ENCODE assay signal across 27 cellular contexts in genomic region chrX:77441479-77441878, GRCh38. TPM values are rescaled to one million over a fixed set of nuclear protein-coding genes. Genes with fewer than 3 reads are reported as not detected.
DNase-seq lines count a peak whose midpoint lies in the region; ATAC-seq, FAIRE-seq and TF ChIP-seq lines count a peak whose summit lies in the region.
"Had no signal": no experiment of that assay in that cellular context is flagged by ENCODE, and none has a peak within 500 bp of the region (broad histone marks: within the 10 kb centered on the region; RNA-seq: fewer than 3 reads in every experiment).

No MANE protein-coding gene starts in this region.

- TF ChIP-seq EP300 in transverse colon (IDR thresholded peaks at IDR 0.05; ENCODE audit: low read depth): no peak

- H3F3A ChIP-seq in PC-3 (ENCODE audit: low read length, unreplicated experiment): no peaks in the 10 kb centered on the region

- BruUV-seq in Calu3 (replicated peaks; lab: Mats Ljungman, UMichigan): no TSS peak
- BruUV-seq in PC-3 (replicated peaks; lab: Mats Ljungman, UMichigan): no TSS peak

- H3K9me3 ChIP-seq in PC-3 (ENCODE audit: low read length) (no peaks in the 10 kb centered on the region), astrocyte (ENCODE audit: insufficient read depth, low read depth, low read length) (no peaks in the 10 kb centered on the region), transverse colon (no peaks in the 10 kb centered on the region)
- H3K9me3 ChIP-seq: A549, Caco-2 had no signal

- H3K79me2 ChIP-seq in PC-3 (ENCODE audit: low read length) (no peaks in the 10 kb centered on the region), astrocyte (ENCODE audit: insufficient read depth, low read length) (no peaks in the 10 kb centered on the region)

- peak overlapping the region; percentile 91 for H3K27ac ChIP-seq in PC-3 (ENCODE audit: low read length)
- H3K27ac ChIP-seq in astrocyte (ENCODE audit: low read depth, low read length): peak overlapping the region; percentile 93
- no peak overlapping the region for H3K27ac ChIP-seq in transverse colon
- H3K27ac ChIP-seq: A549, BLaER1, C4-2B had no signal

- H3K27me3 ChIP-seq in PC-3 (ENCODE audit: low read length) (no peaks in the 10 kb centered on the region), astrocyte (ENCODE audit: insufficient read depth, low read length) (no peaks in the 10 kb centered on the region), transverse colon (no peaks in the 10 kb centered on the region)

- TF ChIP-seq CTCF in Calu3 (IDR thresholded peaks at IDR 0.05; ENCODE audit: unreplicated experiment) (no peak), HFFc6 (IDR thresholded peaks at IDR 0.05) (no peak), PC-3 (conservative IDR thresholded peaks at IDR 0.05; ENCODE audit: low read depth, low read length) (no peak), astrocyte (IDR thresholded peaks at IDR 0.05; ENCODE audit: insufficient read depth, low read depth, low read length) (no peak), transverse colon (IDR thresholded peaks at IDR 0.05) (no peak)

- DNase-seq in Calu3: no peak
- DNase-seq in HFFc6: no peak
- no peak for DNase-seq in PC-3
- DNase-seq in astrocyte (ENCODE audit: low read depth): no peak
- DNase-seq in AG08396 (ENCODE audit: low spot score): no peak
- no peak for DNase-seq in transverse colon
- DNase-seq: 8988T; ACHN; Caco-2; CD4-positive, CD25-positive, alpha-beta regulatory T cell; CD8-positive, alpha-beta T cell; DMS 273 treated with DMSO at 0.1 percent for 48 hours; DMS79; EL; GDM1; H7; HCEC 1CT had no signal

- intact Hi-C loops in Calu3 (cut with micrococcal nuclease; ENCODE audit: unreplicated experiment): no loop called here
- intact Hi-C loops in PC-3 (cut with micrococcal nuclease): loop anchor here (5.0 kb wide), 1 partner anchor 456 kb away; the partner anchor contains the start of genes COX7B and MAGT1
- intact Hi-C loops in transverse colon (cut with DNase I; ENCODE audit: low total_unique reads): no loop called here

- H3K36me3 Mint-ChIP-seq in Calu3 (ENCODE audit: insufficient read depth, unreplicated experiment): peaks cover 9% of the 10 kb centered on the region
- H3K36me3 Mint-ChIP-seq in HFFc6 (ENCODE audit: low read depth): no peaks in the 10 kb centered on the region
- no peaks in the 10 kb centered on the region for H3K36me3 Mint-ChIP-seq in astrocyte (ENCODE audit: low read depth, unreplicated experiment)
- H3K36me3 Mint-ChIP-seq: CD4-positive, CD25-positive, alpha-beta regulatory T cell; CD8-positive, alpha-beta T cell had no signal

- H3K27ac Mint-ChIP-seq in Calu3 (ENCODE audit: unreplicated experiment) (peak overlapping the region; percentile 31), HFFc6 (peak overlapping the region; percentile 57), astrocyte (ENCODE audit: unreplicated experiment) (peak overlapping the region; percentile 63)
- H3K27ac Mint-ChIP-seq: B cell; CD4-positive, CD25-positive, alpha-beta regulatory T cell; CD8-positive, alpha-beta T cell had no signal

- H3K4me3 ChIP-seq in PC-3 (ENCODE audit: low read length): no peak overlapping the region
- H3K4me3 ChIP-seq in astrocyte (ENCODE audit: insufficient read depth, low read depth, low read length): no peak overlapping the region
- no peak overlapping the region for H3K4me3 ChIP-seq in transverse colon
- H3K4me3 ChIP-seq: A549, BLaER1, GM12878 had no signal

- no peak for FAIRE-seq in astrocyte (lab: Jason Lieb, UNC)
- FAIRE-seq: A549, D721Med, GM12878, GM19239, H1 had no signal

- CTCF ChIA-PET in Calu3 (lab: Charles Lee) (no interaction called here), PC-3 (lab: Charles Lee) (no interaction called here)

- H3K4me2 ChIP-seq in PC-3 (ENCODE audit: low read length) (no peak overlapping the region), astrocyte (ENCODE audit: low read length) (peak overlapping the region; percentile 22)
- H3K4me2 ChIP-seq: A549, BLaER1 had no signal

- H3K9me2 ChIP-seq in PC-3 (replicated peaks; ENCODE audit: low read length): no peaks in the 10 kb centered on the region

- peaks cover 23% of the 10 kb centered on the region for H3K4me1 Mint-ChIP-seq in Calu3 (ENCODE audit: low read depth, unreplicated experiment)
- peaks cover 57% of the 10 kb centered on the region for H3K4me1 Mint-ChIP-seq in HFFc6 (ENCODE audit: low read depth)
- peaks cover 21% of the 10 kb centered on the region for H3K4me1 Mint-ChIP-seq in astrocyte (ENCODE audit: low read depth, unreplicated experiment)

- H3K4me1 ChIP-seq in PC-3 (ENCODE audit: insufficient read depth, low read length) (peaks cover 42% of the 10 kb centered on the region), astrocyte (ENCODE audit: insufficient read depth, low read length) (peaks cover 28% of the 10 kb centered on the region), transverse colon (peaks cover 0 to under 1% (median 0%) of the 10 kb centered on the region in 4 donors)
- H3K4me1 ChIP-seq: Caco-2 had no signal

- H3K27me3 Mint-ChIP-seq in Calu3 (ENCODE audit: unreplicated experiment): no peaks in the 10 kb centered on the region
- H3K27me3 Mint-ChIP-seq in HFFc6 (ENCODE audit: insufficient read depth): no peaks in the 10 kb centered on the region
- H3K27me3 Mint-ChIP-seq in astrocyte (ENCODE audit: low read depth, unreplicated experiment): peaks cover 5% of the 10 kb centered on the region

- H2AFZ ChIP-seq in PC-3 (ENCODE audit: low read length) (0 out of 2 replicates have a peak overlapping the region, but pooled peaks have one; percentile 14), astrocyte (ENCODE audit: low read depth, low read length) (no peak overlapping the region)

- H3K36me3 ChIP-seq in PC-3 (ENCODE audit: low read depth, low read length) (no peaks in the 10 kb centered on the region), astrocyte (ENCODE audit: insufficient read depth, low read length) (no peaks in the 10 kb centered on the region), transverse colon (no peaks in the 10 kb centered on the region)
- H3K36me3 ChIP-seq: BLaER1 had no signal

- H3K4me3 Mint-ChIP-seq in Calu3 (ENCODE audit: low read depth, unreplicated experiment) (no peak overlapping the region), HFFc6 (no peak overlapping the region), astrocyte (ENCODE audit: unreplicated experiment) (no peak overlapping the region)
- H3K4me3 Mint-ChIP-seq: B cell; CD4-positive, CD25-positive, alpha-beta regulatory T cell; CD8-positive, alpha-beta T cell had no signal

- no peaks in the 10 kb centered on the region for H4K20me1 ChIP-seq in PC-3 (ENCODE audit: low read length)
- no peaks in the 10 kb centered on the region for H4K20me1 ChIP-seq in astrocyte (ENCODE audit: insufficient read depth, low read length)
- H4K20me1 ChIP-seq: BLaER1 had no signal

- no peak for ATAC-seq in PC-3
- ATAC-seq in HG02938 (IDR thresholded peaks at IDR 0.05; ENCODE audit: unreplicated experiment): no peak
- ATAC-seq in GM19452 (IDR thresholded peaks at IDR 0.05; ENCODE audit: unreplicated experiment): no peak
- ATAC-seq: A549; CD8-positive, alpha-beta T cell; GM12878 had no signal

- TF ChIP-seq POLR2A in transverse colon (IDR thresholded peaks at IDR 0.05): no peak

- POLR2A ChIA-PET in PC-3 (lab: Charles Lee; ENCODE audit: unreplicated experiment): no interaction called here

- in situ Hi-C loops in transverse colon (cut with MboI; ENCODE audit: low pct_ligation_motif_present in 1 of 4, low pct_unique_long_range_greater_than_20kb in 1 of 4, low sequenced_read_pairs in 3 of 4): no loop called here

- 0 out of 2 replicates have a peak overlapping the region, but pooled peaks have one; percentile 8 for H3K9ac ChIP-seq in PC-3 (ENCODE audit: low read length)
- H3K9ac ChIP-seq in astrocyte (ENCODE audit: low read length): no peak overlapping the region
- H3K9ac ChIP-seq: BLaER1 had no signal

- H3K9me3 Mint-ChIP-seq in Calu3 (ENCODE audit: low read depth, unreplicated experiment) (no peaks in the 10 kb centered on the region), HFFc6 (no peaks in the 10 kb centered on the region), astrocyte (ENCODE audit: unreplicated experiment) (no peaks in the 10 kb centered on the region)
- H3K9me3 Mint-ChIP-seq: CD4-positive, CD25-positive, alpha-beta regulatory T cell; CD8-positive, alpha-beta T cell had no signal

RNA-seq across cellular contexts. Expression of gene FGF16, which starts 5.7 kb away (rescaled TPM):
- total RNA-seq in Calu3 (2022) (not detected in 2 replicates), PC-3 (2014; rRNA removed) (not detected in 2 replicates), astrocyte (0.17 TPM in 1 of 2 replicates, not detected in the other), transverse colon (not detected)
- total RNA-seq in HFFc6 (2021; fragmentation: NEBNext Ultra II Directional; extraction: Animal tissue kit (Norgen Biotek cat#: 25700)): not detected
- total RNA-seq: B cell; Caco-2; CD4-positive, CD25-positive, alpha-beta regulatory T cell; CD8-positive, alpha-beta T cell; GM12878 had no signal

Comparison
In these comparisons a context has a peak if more than half of its experiments do, and no peak if none do; other contexts are left out.
1. H3K27ac ChIP-seq: peak in PC-3 (single experiment) and astrocyte (single experiment); none in transverse colon (0 of 4).
2. Peak in every context shown above with its lines, with median percentiles within 50 percentile points of each other: H3K27ac Mint-ChIP-seq.